ENCODE assay signal across 12 cellular contexts in genomic region chr13:76983676-76984075, GRCh38. TPM values are rescaled to one million over a fixed set of nuclear protein-coding genes. Genes with fewer than 3 reads are reported as not detected.
"Had no signal": no experiment of that assay in that cellular context is flagged by ENCODE, and none has a peak within 500 bp of the region (broad histone marks: within the 10 kb centered on the region; RNA-seq: fewer than 3 reads in every experiment).

No MANE protein-coding gene starts in this region.

- FAIRE-seq: H1, H54 had no signal

- H3K36me3 ChIP-seq: HAP-1 had no signal

- DNase-seq: GM23248, GOT3, H7, H9, HCEC 1CT, HFFc6 had no signal

- H3K9me3 ChIP-seq: HAP-1 had no signal

- ATAC-seq: GM23338, HCT116 had no signal

- H3K27ac ChIP-seq: GM23248 had no signal

- H3K9ac ChIP-seq: GM23248 had no signal

- H3K4me2 ChIP-seq: GM23338 had no signal

- H2AFZ ChIP-seq: GM23248 had no signal

- H3K4me3 ChIP-seq: GM23248, GM23338, HAP-1 had no signal

- H3K4me1 ChIP-seq: HAP-1 had no signal

RNA-seq across cellular contexts. Expression of gene ACOD1, which starts 35.4 kb away (rescaled TPM):
- total RNA-seq: GM23248, GM23338, H1, H4, H7, H9, HFFc6 had no signal
- polyA plus RNA-seq: GM23248, GM23338, H1 had no signal
